In genomic region chr4:14168919-14169318, GRCh38 we compare ENCODE assay signal across 8 cellular contexts.
A peak's percentile ranks its signal among the peaks of the same experiment; 100 is the strongest.
DNase-seq lines count a peak whose midpoint lies in the region; ATAC-seq, FAIRE-seq and TF ChIP-seq lines count a peak whose summit lies in the region.

No MANE protein-coding gene starts in this region.

- no peak overlapping the region for H3K27ac Mint-ChIP-seq in astrocyte (ENCODE audit: unreplicated experiment)

- peaks cover 3% of the 10 kb centered on the region for H3K4me1 Mint-ChIP-seq in astrocyte (ENCODE audit: low read depth, unreplicated experiment)
- no peaks in the 10 kb centered on the region for H3K4me1 Mint-ChIP-seq in activated T-cell treated with anti-CD3 and anti-CD28 coated beads, Interleukin-2, amount 50 U/mL, for 4 hours (ENCODE audit: low read depth)

- no peaks in the 10 kb centered on the region for H3K9me3 ChIP-seq in astrocyte (ENCODE audit: insufficient read depth, low read depth, low read length)
- H3K9me3 ChIP-seq in upper lobe of right lung: no peaks in the 10 kb centered on the region

- H3K27me3 ChIP-seq in astrocyte (ENCODE audit: insufficient read depth, low read length) (no peaks in the 10 kb centered on the region), upper lobe of right lung (no peaks in the 10 kb centered on the region)

- ATAC-seq in GM21529 (IDR thresholded peaks at IDR 0.05; ENCODE audit: unreplicated experiment) (peak; percentile 46), upper lobe of right lung (no peak)
- ATAC-seq in activated T-cell treated with anti-CD3 and anti-CD28 coated beads, Interleukin-2, amount 50 U/mL, for 4 hours: no peak

- no peak overlapping the region for H3K9ac ChIP-seq in astrocyte (ENCODE audit: low read length)

- H2AFZ ChIP-seq in astrocyte (ENCODE audit: low read depth, low read length): no peak overlapping the region

- no peak overlapping the region for H3K4me3 ChIP-seq in astrocyte (ENCODE audit: insufficient read depth, low read depth, low read length)
- no peak overlapping the region for H3K4me3 ChIP-seq in upper lobe of right lung

- DNase-seq in DMS53 (lab: John Stamatoyannopoulos, UW) (peak; percentile 57), HTR-8/SVneo (ENCODE audit: insufficient read length, low spot score) (peak; percentile 34), astrocyte (ENCODE audit: low read depth) (peak; percentile 81), non-pigmented ciliary epithelial cell (ENCODE audit: low read depth) (peak; percentile 78), midbrain (lab: John Stamatoyannopoulos, UW) (no peak), upper lobe of right lung (no peak)
- DNase-seq in activated T-cell treated with anti-CD3 and anti-CD28 coated beads, Interleukin-2, amount 50 U/mL, for 4 hours: no peak

- H3K27ac ChIP-seq in astrocyte (ENCODE audit: low read depth, low read length): peak overlapping the region; percentile 35
- no peak overlapping the region for H3K27ac ChIP-seq in upper lobe of right lung

- H3K9me3 Mint-ChIP-seq in astrocyte (ENCODE audit: unreplicated experiment): peaks cover 2% of the 10 kb centered on the region
- no peaks in the 10 kb centered on the region for H3K9me3 Mint-ChIP-seq in activated T-cell treated with anti-CD3 and anti-CD28 coated beads, Interleukin-2, amount 50 U/mL, for 4 hours

- peak overlapping the region; percentile 26 for H3K4me2 ChIP-seq in astrocyte (ENCODE audit: low read length)

- H3K27me3 Mint-ChIP-seq in astrocyte (ENCODE audit: low read depth, unreplicated experiment): peaks cover 27% of the 10 kb centered on the region
- no peaks in the 10 kb centered on the region for H3K27me3 Mint-ChIP-seq in activated T-cell treated with anti-CD3 and anti-CD28 coated beads, Interleukin-2, amount 50 U/mL, for 4 hours (ENCODE audit: low read depth)

- H3K4me1 ChIP-seq in astrocyte (ENCODE audit: insufficient read depth, low read length): peaks cover 14% of the 10 kb centered on the region
- peaks cover 8% of the 10 kb centered on the region for H3K4me1 ChIP-seq in upper lobe of right lung

- no peak overlapping the region for H3K4me3 Mint-ChIP-seq in astrocyte (ENCODE audit: unreplicated experiment)
- H3K4me3 Mint-ChIP-seq in activated T-cell treated with anti-CD3 and anti-CD28 coated beads, Interleukin-2, amount 50 U/mL, for 4 hours: no peak overlapping the region

- intact Hi-C loops in upper lobe of right lung (cut with DNase I): no loop called here

- no peaks in the 10 kb centered on the region for H4K20me1 ChIP-seq in astrocyte (ENCODE audit: insufficient read depth, low read length)

- H3K36me3 Mint-ChIP-seq in astrocyte (ENCODE audit: low read depth, unreplicated experiment): no peaks in the 10 kb centered on the region
- no peaks in the 10 kb centered on the region for H3K36me3 Mint-ChIP-seq in activated T-cell treated with anti-CD3 and anti-CD28 coated beads, Interleukin-2, amount 50 U/mL, for 4 hours (ENCODE audit: insufficient read depth)

- no peaks in the 10 kb centered on the region for H3K36me3 ChIP-seq in astrocyte (ENCODE audit: insufficient read depth, low read length)
- H3K36me3 ChIP-seq in upper lobe of right lung: no peaks in the 10 kb centered on the region

- FAIRE-seq in HTR-8/SVneo (lab: Jason Lieb, UNC) (peak; percentile 64), astrocyte (lab: Jason Lieb, UNC) (peak; percentile 91)

- H3K79me2 ChIP-seq in astrocyte (ENCODE audit: insufficient read depth, low read length): no peaks in the 10 kb centered on the region

- TF ChIP-seq CTCF in astrocyte (IDR thresholded peaks at IDR 0.05; ENCODE audit: insufficient read depth, low read depth, low read length) (no peak), upper lobe of right lung (IDR thresholded peaks at IDR 0.05) (no peak)

Comparison
In these comparisons a context has a peak if more than half of its experiments do, and no peak if none do; other contexts are left out.
1. DNase-seq: peak in DMS53 (single experiment), HTR-8/SVneo (single experiment), astrocyte (single experiment) and non-pigmented ciliary epithelial cell (single experiment); none in midbrain (single experiment), upper lobe of right lung (single experiment) and activated T-cell treated with anti-CD3 and anti-CD28 coated beads, Interleukin-2, amount 50 U/mL, for 4 hours (single experiment).